Comparison of ENCODE assay signal across 17 cellular contexts in the genomic region with DNA sequence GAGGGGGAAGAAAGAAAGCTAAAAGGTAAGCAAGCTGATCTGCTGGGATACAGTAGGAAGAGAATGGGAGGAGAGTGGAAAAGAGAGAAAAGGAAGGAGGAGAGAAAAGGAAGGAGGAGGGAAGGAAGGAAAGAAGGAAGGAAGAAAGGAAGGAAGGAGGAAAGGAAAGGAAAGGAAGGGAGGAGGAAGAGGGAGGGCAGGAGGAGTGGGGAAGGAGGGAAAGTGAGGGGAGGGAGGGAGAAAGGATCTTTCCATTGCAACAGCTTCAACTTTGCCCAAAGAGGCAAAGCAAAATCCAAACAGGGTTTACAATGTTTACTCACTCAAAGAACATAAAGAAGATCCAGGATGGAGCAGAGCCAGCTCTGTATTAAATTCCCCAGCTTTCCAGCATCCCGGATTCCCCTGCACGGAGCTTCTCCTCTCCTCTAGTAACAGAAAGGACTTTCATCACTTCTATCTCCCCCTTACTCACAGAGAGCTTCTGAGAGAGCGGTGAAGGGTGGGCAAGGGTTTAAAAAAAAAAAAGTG.
DNase-seq lines count a peak whose midpoint lies in the region; ATAC-seq and TF ChIP-seq lines count a peak whose summit lies in the region.
"Had no signal": no experiment of that assay in that cellular context is flagged by ENCODE, and none has a peak within 500 bp of the region (broad histone marks: within the 10 kb centered on the region; RNA-seq: fewer than 3 reads in every experiment).

No MANE protein-coding gene starts in this region.

- H3K4me2 ChIP-seq in PC-3 (ENCODE audit: low read length) (0 out of 2 replicates have a peak overlapping the region, but pooled peaks have one; percentile 6), smooth muscle cell (peak overlapping the region; percentile 22)

- H3K79me2 ChIP-seq in PC-3 (ENCODE audit: low read length) (no peaks in the 10 kb centered on the region), smooth muscle cell (ENCODE audit: low read depth) (no peaks in the 10 kb centered on the region)

- POLR2A ChIA-PET in PC-3 (lab: Charles Lee; ENCODE audit: unreplicated experiment), result no interaction called here
- POLR2A ChIA-PET in CD4-positive, alpha-beta T cell (lab: Charles Lee), result interaction anchor here (0.6 kb wide), 1 partner anchor 8 kb away, joined by 4 read pairs; no protein-coding TSS in a partner anchor

- H3K9me3 Mint-ChIP-seq in mesothelial cell of epicardium, result peaks cover 3% of the 10 kb centered on the region
- no peaks in the 10 kb centered on the region for H3K9me3 Mint-ChIP-seq in CD4-positive, alpha-beta T cell

- peaks cover 28% of the 10 kb centered on the region for H3K4me1 Mint-ChIP-seq in mesothelial cell of epicardium
- peaks cover 16% of the 10 kb centered on the region for H3K4me1 Mint-ChIP-seq in CD4-positive, alpha-beta T cell (ENCODE audit: low read depth)

- H3K27ac Mint-ChIP-seq in mesothelial cell of epicardium, result peak overlapping the region; percentile 35
- H3K27ac Mint-ChIP-seq in CD4-positive, alpha-beta T cell, result no peak overlapping the region

- intact Hi-C loops in PC-3 (cut with micrococcal nuclease), result no loop called here
- intact Hi-C loops in CD4-positive, alpha-beta T cell (cut with DNase I, micrococcal nuclease), result no loop called here

- peaks cover 8% of the 10 kb centered on the region for H3K27me3 Mint-ChIP-seq in mesothelial cell of epicardium (ENCODE audit: low read depth)
- H3K27me3 Mint-ChIP-seq in CD4-positive, alpha-beta T cell, result no peaks in the 10 kb centered on the region

- no peak for ATAC-seq in PC-3
- no peak for ATAC-seq in CD4-positive, alpha-beta T cell (ENCODE audit: poor library complexity)
- ATAC-seq: Right ventricle myocardium inferior had no signal

- H3K36me3 ChIP-seq in PC-3 (ENCODE audit: low read depth, low read length) (no peaks in the 10 kb centered on the region), smooth muscle cell (ENCODE audit: low read depth) (no peaks in the 10 kb centered on the region)
- H3K36me3 ChIP-seq: BLaER1 treated with 17β-estradiol and CSF1 and Interleukin-3, amounts not matched to agents 10 nM and 100 nM had no signal

- H3K4me3 Mint-ChIP-seq in mesothelial cell of epicardium, result no peak overlapping the region
- H3K4me3 Mint-ChIP-seq in CD4-positive, alpha-beta T cell, result no peak overlapping the region

- H3K36me3 Mint-ChIP-seq in mesothelial cell of epicardium, result peaks cover 1% of the 10 kb centered on the region
- no peaks in the 10 kb centered on the region for H3K36me3 Mint-ChIP-seq in CD4-positive, alpha-beta T cell (ENCODE audit: low read depth)

- H3K4me3 ChIP-seq in PC-3 (ENCODE audit: low read length) (no peak overlapping the region), smooth muscle cell (no peak overlapping the region)
- H3K4me3 ChIP-seq: BLaER1 treated with 17β-estradiol and CSF1 and Interleukin-3, amounts not matched to agents 10 nM and 100 nM; GM23248 had no signal

- no peak overlapping the region for H3K27ac ChIP-seq in PC-3 (ENCODE audit: low read length)
- no peak overlapping the region for H3K27ac ChIP-seq in smooth muscle cell (ENCODE audit: low read depth)
- H3K27ac ChIP-seq in CD4-positive, alpha-beta T cell (ENCODE audit: low read depth, low read length), result no peak overlapping the region
- H3K27ac ChIP-seq: BLaER1 treated with 17β-estradiol and CSF1 and Interleukin-3, amounts not matched to agents 10 nM and 100 nM; GM23248 had no signal

- H3K9me3 ChIP-seq in PC-3 (ENCODE audit: low read length), result no peaks in the 10 kb centered on the region
- no peaks in the 10 kb centered on the region for H3K9me3 ChIP-seq in smooth muscle cell (replicated peaks; ENCODE audit: low read depth)
- no peaks in the 10 kb centered on the region for H3K9me3 ChIP-seq in CD4-positive, alpha-beta T cell (ENCODE audit: control insufficient read depth, low read length)

- H2AFZ ChIP-seq in PC-3 (ENCODE audit: low read length) (no peak overlapping the region), smooth muscle cell (ENCODE audit: low read depth) (peak overlapping the region; percentile 54)
- H2AFZ ChIP-seq: GM23248 had no signal

- CTCF ChIA-PET in PC-3 (lab: Charles Lee), result no interaction called here
- CTCF ChIA-PET in CD4-positive, alpha-beta T cell (lab: Charles Lee), result no interaction called here

- no peaks in the 10 kb centered on the region for H3K9me2 ChIP-seq in PC-3 (replicated peaks; ENCODE audit: low read length)

- BruUV-seq in PC-3 (replicated peaks; lab: Mats Ljungman, UMichigan), result no TSS peak

- WGBS in smooth muscle cell (ENCODE audit: low lambda C conversion rate), result 41% methylated on average over 3 of the region's 3 CpGs

- H3F3A ChIP-seq in PC-3 (ENCODE audit: low read length, unreplicated experiment) (no peaks in the 10 kb centered on the region), smooth muscle cell (ENCODE audit: low read depth) (peaks cover 11% of the 10 kb centered on the region)

- DNase-seq in PC-3, result no peak
- DNase-seq in mesothelial cell of epicardium (ENCODE audit: low spot score in 2 of 2, unreplicated experiment in 2 of 2), result no peak
- no peak for DNase-seq in smooth muscle cell (lab: John Stamatoyannopoulos, UW; ENCODE audit: unreplicated experiment)
- DNase-seq in GM10266 (ENCODE audit: extremely low spot score), result no peak
- no peak for DNase-seq in NCI-H526 treated with DMSO at 0.1 percent for 48 hours (lab: John Stamatoyannopoulos, UW)
- no peak for DNase-seq in NCI-H1436 (lab: John Stamatoyannopoulos, UW)
- DNase-seq in CD4-positive, alpha-beta T cell, result no peak
- DNase-seq: GM23248; HCEC 1CT; KBM-7; NCI-H1105 treated with DMSO at 0.1 percent for 48 hours; NCI-H1930; NCI-H2171; NCI-H446; NK-92 treated with Interleukin-12 subunit alpha and Interleukin-12 subunit beta, amount 100 ng/mL, for 24 hours had no signal

- no peak for TF ChIP-seq CTCF in PC-3 (conservative IDR thresholded peaks at IDR 0.05; ENCODE audit: low read depth, low read length)
- TF ChIP-seq CTCF in mesothelial cell of epicardium (IDR thresholded peaks at IDR 0.05; ENCODE audit: unreplicated experiment), result no peak
- no peak for TF ChIP-seq CTCF in smooth muscle cell (IDR thresholded peaks at IDR 0.05; ENCODE audit: borderline replicate concordance, insufficient read depth, poor library complexity, severe bottlenecking)
- no peak for TF ChIP-seq CTCF in GM10266 (IDR thresholded peaks at IDR 0.05; ENCODE audit: control insufficient read depth, insufficient read depth, low read depth, missing control alignments)
- TF ChIP-seq CTCF in CD4-positive, alpha-beta T cell (IDR thresholded peaks at IDR 0.05), result no peak

- H3K27me3 ChIP-seq in PC-3 (ENCODE audit: low read length), result peaks cover 8% of the 10 kb centered on the region
- H3K27me3 ChIP-seq in smooth muscle cell (ENCODE audit: low read depth), result no peaks in the 10 kb centered on the region
- H3K27me3 ChIP-seq in CD4-positive, alpha-beta T cell (ENCODE audit: control insufficient read depth, insufficient read depth, low read length), result no peaks in the 10 kb centered on the region

- H3K4me1 ChIP-seq in PC-3 (ENCODE audit: insufficient read depth, low read length) (no peaks in the 10 kb centered on the region), smooth muscle cell (ENCODE audit: low read depth) (peaks cover 12% of the 10 kb centered on the region)

- H3K9ac ChIP-seq in PC-3 (ENCODE audit: low read length), result no peak overlapping the region
- no peak overlapping the region for H3K9ac ChIP-seq in smooth muscle cell (ENCODE audit: low read depth)
- H3K9ac ChIP-seq: BLaER1 treated with 17β-estradiol and CSF1 and Interleukin-3, amounts not matched to agents 10 nM and 100 nM; GM23248 had no signal

- H4K20me1 ChIP-seq in PC-3 (ENCODE audit: low read length), result no peaks in the 10 kb centered on the region
- H4K20me1 ChIP-seq in smooth muscle cell (ENCODE audit: low read depth), result no peaks in the 10 kb centered on the region
